9 cellular contexts compared by ENCODE assay signal in the genomic region with DNA sequence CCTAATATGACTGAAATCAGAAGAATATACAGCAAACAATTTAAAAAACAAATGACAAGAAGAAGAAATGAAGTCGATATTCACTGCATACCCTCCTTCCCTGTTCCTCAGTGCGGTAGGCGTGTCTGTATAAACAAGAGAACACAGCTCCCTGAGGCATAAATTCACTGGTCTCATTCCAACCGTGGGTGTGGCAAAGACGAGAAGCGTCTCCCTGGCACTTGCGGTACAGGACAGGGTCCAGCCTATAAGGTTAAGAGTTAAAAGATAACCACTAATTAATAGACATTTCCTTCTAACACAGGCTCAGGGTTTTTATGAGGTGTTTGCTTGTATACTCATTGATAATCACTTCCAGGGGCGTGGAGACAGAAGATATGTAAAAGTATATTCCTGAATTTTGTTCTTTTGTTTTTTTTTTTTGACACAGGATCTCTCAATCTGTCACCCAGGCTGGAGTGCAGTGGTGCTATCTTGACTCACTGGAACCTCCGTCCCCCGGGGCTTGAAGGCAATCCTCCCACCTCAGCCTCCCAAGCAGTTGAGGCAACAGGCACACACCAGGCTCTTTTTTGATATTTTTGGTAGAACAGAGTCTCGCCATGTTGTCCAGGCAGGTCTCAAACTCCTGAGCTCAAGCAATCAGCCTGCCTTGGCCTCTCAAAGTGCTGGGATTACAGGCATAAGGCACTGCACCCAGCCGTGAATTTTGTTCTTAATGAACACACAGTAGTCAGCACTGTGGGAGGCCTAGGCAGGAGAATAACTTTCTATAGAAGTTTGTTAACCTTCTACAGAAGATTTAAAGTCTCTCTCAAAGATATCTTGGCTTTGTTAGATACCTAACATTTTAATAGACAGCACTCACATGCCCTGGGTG. TPM values are rescaled to one million over a fixed set of nuclear protein-coding genes. Genes with fewer than 3 reads are reported as not detected.
DNase-seq lines count a peak whose midpoint lies in the region; ATAC-seq and TF ChIP-seq lines count a peak whose summit lies in the region.
"Had no signal": no experiment of that assay in that cellular context is flagged by ENCODE, and none has a peak within 500 bp of the region (broad histone marks: within the 10 kb centered on the region; RNA-seq: fewer than 3 reads in every experiment).

No MANE protein-coding gene starts in this region.

- H3K9me3 ChIP-seq in thyroid gland = no peaks in the 10 kb centered on the region

- intact Hi-C loops in thyroid gland (cut with DNase I) = no loop called here

- TF ChIP-seq CTCF in VCaP (conservative IDR thresholded peaks at IDR 0.05) = no peak
- no peak for TF ChIP-seq CTCF in thyroid gland (IDR thresholded peaks at IDR 0.05)

- TF ChIP-seq POLR2A in thyroid gland (IDR thresholded peaks at IDR 0.05) = no peak

- H3K27me3 ChIP-seq in thyroid gland = no peaks in the 10 kb centered on the region

- peaks cover 16 to 17% of the 10 kb centered on the region in 2 donors for H3K4me1 ChIP-seq in thyroid gland

- no peak overlapping the region for H3K4me3 Mint-ChIP-seq in activated T-cell treated with anti-CD3 and anti-CD28 coated beads, Interleukin-2, amount 50 U/mL, for 72 hours
- no peak overlapping the region for H3K4me3 Mint-ChIP-seq in immature natural killer cell
- H3K4me3 Mint-ChIP-seq: CD4-positive, CD25-positive, alpha-beta regulatory T cell had no signal

- no peak overlapping the region for H3K4me3 ChIP-seq in thyroid gland (replicated peaks in 1 of 3)

- peak overlapping the region; percentile 76 for H3K27ac ChIP-seq in VCaP
- H3K27ac ChIP-seq in thyroid gland = peak overlapping the region; percentile 53 to 73 (median 54)

- H3K9me3 Mint-ChIP-seq in activated T-cell treated with anti-CD3 and anti-CD28 coated beads, Interleukin-2, amount 50 U/mL, for 72 hours = no peaks in the 10 kb centered on the region
- no peaks in the 10 kb centered on the region for H3K9me3 Mint-ChIP-seq in immature natural killer cell
- H3K9me3 Mint-ChIP-seq: CD4-positive, CD25-positive, alpha-beta regulatory T cell had no signal

- H3K4me1 Mint-ChIP-seq in activated T-cell treated with anti-CD3 and anti-CD28 coated beads, Interleukin-2, amount 50 U/mL, for 72 hours (ENCODE audit: low read depth) = peaks cover 7% of the 10 kb centered on the region
- H3K4me1 Mint-ChIP-seq in immature natural killer cell = no peaks in the 10 kb centered on the region

- no peaks in the 10 kb centered on the region for H3K27me3 Mint-ChIP-seq in activated T-cell treated with anti-CD3 and anti-CD28 coated beads, Interleukin-2, amount 50 U/mL, for 72 hours (ENCODE audit: low read depth)
- H3K27me3 Mint-ChIP-seq in immature natural killer cell (ENCODE audit: low read depth in 3 of 3) = peaks cover 0 to 2% (median 0%) of the 10 kb centered on the region in 3 donors
- H3K27me3 Mint-ChIP-seq: CD4-positive, CD25-positive, alpha-beta regulatory T cell had no signal

- DNase-seq in activated T-cell treated with anti-CD3 and anti-CD28 coated beads, Interleukin-2, amount 50 U/mL, for 72 hours = no peak
- DNase-seq in activated T-cell treated with anti-CD3 and anti-CD28 coated beads for 4 hours (no peak), immature natural killer cell (no peak), thyroid gland (peak; percentile 73 to 76), NCI-H2107 (lab: John Stamatoyannopoulos, UW) (no peak)
- DNase-seq: CD4-positive, CD25-positive, alpha-beta regulatory T cell had no signal

- peaks cover 2 to 9% of the 10 kb centered on the region in 2 donors for H3K36me3 Mint-ChIP-seq in activated T-cell treated with anti-CD3 and anti-CD28 coated beads, Interleukin-2, amount 50 U/mL, for 72 hours (ENCODE audit: insufficient read depth in 2 of 2)
- H3K36me3 Mint-ChIP-seq in immature natural killer cell = peaks cover 15 to 49% (median 29%) of the 10 kb centered on the region in 3 donors

- peaks cover 14 to 26% of the 10 kb centered on the region in 2 donors for H3K36me3 ChIP-seq in thyroid gland

- 43 to 49% methylated on average over 12 of the region's 12 CpGs for WGBS in thyroid gland, 2 donors

- no peak for ATAC-seq in activated T-cell treated with anti-CD3 and anti-CD28 coated beads, Interleukin-2, amount 50 U/mL, for 72 hours (replicated peaks in 1 of 2)
- ATAC-seq in HG03097 (IDR thresholded peaks at IDR 0.05; ENCODE audit: low FRiP score, unreplicated experiment) (no peak), GM19395 (IDR thresholded peaks at IDR 0.05; ENCODE audit: unreplicated experiment) (no peak)

- H3K27ac Mint-ChIP-seq in activated T-cell treated with anti-CD3 and anti-CD28 coated beads, Interleukin-2, amount 50 U/mL, for 72 hours = peak overlapping the region; percentile 10
- peak overlapping the region in 5 of 6 donors; percentile 30 to 74 (median 54) for H3K27ac Mint-ChIP-seq in immature natural killer cell

RNA-seq across cellular contexts. Expression of a gene that starts 59.1 kb away (rescaled TPM):
- 1 to 10 TPM; 2.1 to 2.4 TPM for total RNA-seq in activated T-cell treated with anti-CD3 and anti-CD28 coated beads, Interleukin-2, amount 50 U/mL, for 72 hours
- under 1 TPM in 1 of 3 donors, not detected in 2; 0.20 TPM for polyA plus RNA-seq in immature natural killer cell
- under 1 TPM in 1 of 4 donors, not detected in 3; 0.67 TPM for total RNA-seq in thyroid gland
- polyA plus RNA-seq: CD4-positive, CD25-positive, alpha-beta regulatory T cell had no signal

Comparison
In these comparisons a context has a peak if more than half of its experiments do, and no peak if none do; other contexts are left out.
1. DNase-seq: peak in thyroid gland (2 of 2); none in activated T-cell treated with anti-CD3 and anti-CD28 coated beads, Interleukin-2, amount 50 U/mL, for 72 hours (0 of 2), activated T-cell treated with anti-CD3 and anti-CD28 coated beads for 4 hours (single experiment), immature natural killer cell (0 of 3) and NCI-H2107 (single experiment).